In the genomic region with DNA sequence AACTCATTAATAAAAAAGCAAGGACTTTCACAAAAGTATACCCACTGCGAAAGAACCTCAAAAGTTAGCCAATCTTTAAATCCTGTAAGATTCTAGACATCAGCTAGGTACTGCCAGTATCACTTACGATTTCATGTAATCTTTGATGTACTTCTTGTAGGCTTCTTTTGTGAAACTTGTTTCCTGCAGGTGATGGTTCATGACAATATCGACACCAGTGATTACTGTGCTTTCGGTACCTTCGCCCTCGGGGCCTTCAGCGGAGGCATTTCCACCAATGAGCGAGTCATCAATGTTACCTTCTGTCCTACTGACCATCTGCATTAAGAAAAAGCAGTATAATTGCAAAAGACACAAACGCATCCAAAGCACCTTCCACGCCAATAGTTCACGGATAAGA, we compare ENCODE assay signal across 8 cellular contexts. TPM values are rescaled to one million over a fixed set of nuclear protein-coding genes. Genes with fewer than 3 reads are reported as not detected.
A peak's percentile ranks its signal among the peaks of the same experiment; 100 is the strongest.
DNase-seq lines count a peak whose midpoint lies in the region; ATAC-seq and TF ChIP-seq lines count a peak whose summit lies in the region.

No MANE protein-coding gene starts in this region.

- no peak for TF ChIP-seq POLR2A in Peyer's patch (IDR thresholded peaks at IDR 0.05)

- peaks cover 3% of the 10 kb centered on the region for H3K27me3 Mint-ChIP-seq in neural progenitor cell (ENCODE audit: insufficient read depth, low read depth)

- peaks cover 43% of the 10 kb centered on the region for H3K36me3 Mint-ChIP-seq in neural progenitor cell

- H3K4me1 Mint-ChIP-seq in neural progenitor cell = peaks cover 23% of the 10 kb centered on the region

- H3K27ac Mint-ChIP-seq in neural progenitor cell = peak overlapping the region; percentile 94

- peak overlapping the region; percentile 99 for H3K4me3 Mint-ChIP-seq in neural progenitor cell

- no peaks in the 10 kb centered on the region for H3K9me3 Mint-ChIP-seq in neural progenitor cell

- intact Hi-C loops in dorsolateral prefrontal cortex (cut with DNase I) = loop anchor here (2.0 to 10.0 kb wide), 3 partner anchors 125 to 763 kb away; a partner anchor contains a TSS

- no peak for TF ChIP-seq CTCF in BE2C (IDR thresholded peaks at IDR 0.05; ENCODE audit: low read depth, low read length)
- TF ChIP-seq CTCF in Peyer's patch (IDR thresholded peaks at IDR 0.05) = no peak
- no peak for TF ChIP-seq CTCF in dorsolateral prefrontal cortex (IDR thresholded peaks at IDR 0.05 in 54 of 56, conservative IDR thresholded peaks at IDR 0.05 in 2 of 56; ENCODE audit: low read depth in 1 of 56, partially characterized antibody in 56 of 56)
- TF ChIP-seq CTCF in neural progenitor cell (IDR thresholded peaks at IDR 0.05) = no peak

- H3K27ac ChIP-seq in Peyer's patch (peak overlapping the region; percentile 99 to 100 (median 100)), dorsolateral prefrontal cortex (peak overlapping the region; percentile 92 to 100 (median 100)), neural progenitor cell (peak overlapping the region; percentile 99)

- peaks cover 70% of the 10 kb centered on the region for H3K79me2 ChIP-seq in neural progenitor cell (ENCODE audit: low read depth)

- peaks cover 51% of the 10 kb centered on the region for H4K20me1 ChIP-seq in neural progenitor cell (ENCODE audit: low read depth)

- H3K27me3 ChIP-seq in BE2C (no peaks in the 10 kb centered on the region), Peyer's patch (no peaks in the 10 kb centered on the region), dorsolateral prefrontal cortex (no peaks in the 10 kb centered on the region), neural progenitor cell (no peaks in the 10 kb centered on the region)

- H3F3A ChIP-seq in neural progenitor cell (ENCODE audit: low read depth) = peaks cover 69% of the 10 kb centered on the region

- H3K4me1 ChIP-seq in BE2C (peaks cover 3% of the 10 kb centered on the region; the same call in 1 of the 2 replicates), Peyer's patch (peaks cover 3 to 55% (median 8%) of the 10 kb centered on the region in 4 donors), neural progenitor cell (peaks cover 19% of the 10 kb centered on the region)

- H3K9me3 ChIP-seq in BE2C (no peaks in the 10 kb centered on the region), Peyer's patch (no peaks in the 10 kb centered on the region), neural progenitor cell (ENCODE audit: low read depth) (no peaks in the 10 kb centered on the region)

- no peak for ATAC-seq in HG03342 (IDR thresholded peaks at IDR 0.05; ENCODE audit: unreplicated experiment)

- DNase-seq in BE2C (no peak), Peyer's patch (peak in 1 of 3 donors; percentile 34), dorsolateral prefrontal cortex (no peak), neural progenitor cell (ENCODE audit: low spot score) (no peak), COR-L47 (lab: John Stamatoyannopoulos, UW) (no peak), HCEC 1CT (no peak), mesenteric fat pad (ENCODE audit: low spot score) (no peak)

- H3K4me3 ChIP-seq in BE2C (ENCODE audit: low read depth, low read length) (peak overlapping the region; percentile 66), Peyer's patch (peak overlapping the region; percentile 78 to 95 (median 86)), dorsolateral prefrontal cortex (peak overlapping the region; percentile 58 to 100 (median 95)), neural progenitor cell (peak overlapping the region; percentile 87)

- peak overlapping the region; percentile 98 for H3K9ac ChIP-seq in neural progenitor cell

- H2AFZ ChIP-seq in neural progenitor cell (replicated peaks) = no peak overlapping the region

- H3K36me3 ChIP-seq in BE2C (peaks cover 58% of the 10 kb centered on the region), Peyer's patch (peaks cover 0 to 57% (median 0%) of the 10 kb centered on the region in 3 donors), neural progenitor cell (peaks cover 27% of the 10 kb centered on the region)

- peak overlapping the region; percentile 95 for H3K4me2 ChIP-seq in neural progenitor cell

RNA-seq across cellular contexts. Expression of a gene that starts 1.1 kb away (rescaled TPM):
- polyA plus RNA-seq in BE2C (2012; ENCODE audit: insufficient read depth, insufficient read length, low read depth) = 1,369 TPM
- total RNA-seq in Peyer's patch = 1,000 to 10,000 TPM; 1,719 to 2,278 (median 1,854) TPM
- 1,000 to 10,000 TPM in 26 of 120 experiments, 100 to 1,000 TPM in 94; 620 to 1,435 (median 896) TPM for total RNA-seq in dorsolateral prefrontal cortex
- 3,253 and 4,951 TPM in 2 replicates for total RNA-seq in neural progenitor cell (ENCODE audit: low replicate concordance)
- 3,722 TPM for total RNA-seq in mesenteric fat pad
